ENCODE assay signal across 8 cellular contexts in genomic region chr6:111483736-111484654, GRCh38. TPM values are rescaled to one million over a fixed set of nuclear protein-coding genes. Genes with fewer than 3 reads are reported as not detected.
DNase-seq lines count a peak whose midpoint lies in the region; ATAC-seq and TF ChIP-seq lines count a peak whose summit lies in the region.

No MANE protein-coding gene starts in this region.

- CTCF ChIA-PET in activated CD4-positive, alpha-beta T cell treated with anti-CD3 and anti-CD28 coated beads, Interleukin-2, amount 10 ng/mL, durations not matched to agents 7 days and 5 days (lab: Charles Lee) = interaction anchor here (0.6 to 2.3 kb wide), 7 partner anchors 25 to 559 kb away, joined by 3 to 18 read pairs (median 3); a partner anchor contains a TSS

- H3K4me1 Mint-ChIP-seq in activated CD4-positive, alpha-beta T cell treated with anti-CD3 and anti-CD28 coated beads, Interleukin-2, amount 10 ng/mL, durations not matched to agents 7 days and 5 days = peaks cover 58% of the 10 kb centered on the region

- TF ChIP-seq CTCF in C4-2B (conservative IDR thresholded peaks at IDR 0.05) = no peak
- TF ChIP-seq CTCF in lower lobe of right lung (IDR thresholded peaks at IDR 0.05) = no peak

- no peaks in the 10 kb centered on the region for H3K27me3 Mint-ChIP-seq in activated CD4-positive, alpha-beta T cell treated with anti-CD3 and anti-CD28 coated beads, Interleukin-2, amount 10 ng/mL, durations not matched to agents 7 days and 5 days

- peak overlapping the region; percentile 81 for H3K4me3 ChIP-seq in lower lobe of right lung

- H3K27ac ChIP-seq in C4-2B = peak overlapping the region; percentile 86
- H3K27ac ChIP-seq in lower lobe of right lung = peak overlapping the region; percentile 98

- intact Hi-C loops in lower lobe of right lung (cut with DNase I) = no loop called here

- H3K36me3 Mint-ChIP-seq in activated CD4-positive, alpha-beta T cell treated with anti-CD3 and anti-CD28 coated beads, Interleukin-2, amount 10 ng/mL, durations not matched to agents 7 days and 5 days (ENCODE audit: low read depth) = peaks cover 21% of the 10 kb centered on the region

- H3K9me3 Mint-ChIP-seq in activated CD4-positive, alpha-beta T cell treated with anti-CD3 and anti-CD28 coated beads, Interleukin-2, amount 10 ng/mL, durations not matched to agents 7 days and 5 days = no peaks in the 10 kb centered on the region

- POLR2A ChIA-PET in activated CD4-positive, alpha-beta T cell treated with anti-CD3 and anti-CD28 coated beads, Interleukin-2, amount 10 ng/mL, durations not matched to agents 7 days and 5 days (lab: Charles Lee) = no interaction called here

- peak overlapping the region; percentile 97 for H3K4me3 Mint-ChIP-seq in activated CD4-positive, alpha-beta T cell treated with anti-CD3 and anti-CD28 coated beads, Interleukin-2, amount 10 ng/mL, durations not matched to agents 7 days and 5 days

- H3K36me3 ChIP-seq in lower lobe of right lung = no peaks in the 10 kb centered on the region

- DNase-seq in GM19240 (ENCODE audit: insufficient read length, low spot score) (peak; percentile 30), NCI-H524 treated with DMSO at 0.1 percent for 48 hours (lab: John Stamatoyannopoulos, UW) (peak; percentile 70), ecto neural progenitor cell (ENCODE audit: low spot score) (peak; percentile 89), lower lobe of right lung (peak; percentile 96)
- DNase-seq in activated CD4-positive, alpha-beta T cell treated with anti-CD3 and anti-CD28 coated beads, Interleukin-2, amount 10 ng/mL, durations not matched to agents 7 days and 5 days = peak; percentile 87
- peak; percentile 81 to 86 for DNase-seq in stimulated activated CD4-positive, alpha-beta T cell treated with anti-CD3 and anti-CD28 coated beads, Interleukin-4, amount 100 ng/mL, for 48 hours (ENCODE audit: low read depth in 2 of 2)

- peaks cover 31% of the 10 kb centered on the region for H3K4me1 ChIP-seq in lower lobe of right lung

- no peaks in the 10 kb centered on the region for H3K9me3 ChIP-seq in lower lobe of right lung

- ATAC-seq in HG03442 (IDR thresholded peaks at IDR 0.05; ENCODE audit: unreplicated experiment) = peak; percentile 37
- ATAC-seq in lower lobe of right lung = peak; percentile 93 to 95

- H3K27ac Mint-ChIP-seq in activated CD4-positive, alpha-beta T cell treated with anti-CD3 and anti-CD28 coated beads, Interleukin-2, amount 10 ng/mL, durations not matched to agents 7 days and 5 days = peak overlapping the region; percentile 98

- no peaks in the 10 kb centered on the region for H3K27me3 ChIP-seq in lower lobe of right lung (ENCODE audit: low read depth)

RNA-seq across cellular contexts. Expression of gene REV3L, which starts 1.0 kb away (rescaled TPM):
- total RNA-seq in activated CD4-positive, alpha-beta T cell treated with anti-CD3 and anti-CD28 coated beads, Interleukin-2, amount 10 ng/mL, durations not matched to agents 7 days and 5 days = 10 to 100 TPM; 26.1 to 38.9 TPM
- 30.3 TPM for total RNA-seq in lower lobe of right lung

Comparison
In these comparisons a context has a peak if more than half of its experiments do, and no peak if none do; other contexts are left out.
1. Peak in every context shown above with its lines: DNase-seq, ATAC-seq, H3K4me3 ChIP-seq and H3K27ac ChIP-seq.
2. DNase-seq: peak in every context shown above with its lines; median percentile 96 in lower lobe of right lung; 89 in ecto neural progenitor cell; 87 in activated CD4-positive, alpha-beta T cell treated with anti-CD3 and anti-CD28 coated beads, Interleukin-2, amount 10 ng/mL, durations not matched to agents 7 days and 5 days; 84 in stimulated activated CD4-positive, alpha-beta T cell treated with anti-CD3 and anti-CD28 coated beads, Interleukin-4, amount 100 ng/mL, for 48 hours; 70 in NCI-H524 treated with DMSO at 0.1 percent for 48 hours; 30 in GM19240.